16 cellular contexts compared by ENCODE assay signal in the genomic region with DNA sequence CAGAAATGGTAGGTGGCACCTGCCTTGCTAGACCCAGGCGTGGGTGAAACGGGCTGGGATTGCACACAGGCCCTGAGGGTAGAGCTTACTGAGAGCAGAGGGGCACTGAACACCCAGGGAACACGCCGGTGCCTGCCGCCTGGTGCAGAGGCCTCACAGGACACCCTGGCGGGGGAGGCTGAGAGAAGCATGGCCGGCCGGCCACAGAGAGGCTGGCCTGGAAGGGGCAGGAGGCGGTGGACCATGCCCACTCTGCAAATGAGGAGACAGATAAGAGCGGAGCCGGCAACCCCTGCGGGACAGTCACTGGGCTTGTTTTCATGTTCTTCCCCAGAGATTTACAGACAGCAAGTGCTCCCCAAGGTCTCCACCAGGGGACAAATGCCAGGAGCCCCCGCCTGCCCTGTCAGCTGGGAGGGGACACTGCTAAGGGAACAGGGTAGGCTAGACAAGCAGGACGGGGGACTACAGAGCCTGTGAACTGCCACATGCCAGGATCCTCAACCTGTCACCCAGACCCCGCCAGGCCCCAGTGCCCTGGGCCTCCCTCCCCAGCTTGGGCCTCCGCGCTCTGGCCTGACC.
"Had no signal": no experiment of that assay in that cellular context is flagged by ENCODE, and none has a peak within 500 bp of the region (broad histone marks: within the 10 kb centered on the region; RNA-seq: fewer than 3 reads in every experiment).

No MANE protein-coding gene starts in this region.

- H3K4me3 Mint-ChIP-seq: natural killer cell treated with Interleukin-12 subunit alpha and Interleukin-12 subunit beta and Interleukin-15 and Interleukin-18, amount 100 ng/mL, for 72 hours had no signal

- H3K36me3 Mint-ChIP-seq: natural killer cell treated with Interleukin-12 subunit alpha and Interleukin-12 subunit beta and Interleukin-15 and Interleukin-18, amount 100 ng/mL, for 72 hours had no signal

- H3K9me3 ChIP-seq: ascending aorta, gastroesophageal sphincter, left ventricle myocardium inferior, prostate gland, upper lobe of left lung had no signal

- H3K4me1 ChIP-seq: ascending aorta, prostate gland had no signal

- H3K27ac ChIP-seq: ascending aorta, gastroesophageal sphincter, left ventricle myocardium inferior, prostate gland, upper lobe of left lung had no signal

- H3K27me3 ChIP-seq: gastroesophageal sphincter, upper lobe of left lung had no signal

- H3K4me3 ChIP-seq: ascending aorta, gastroesophageal sphincter, left ventricle myocardium inferior, prostate gland, upper lobe of left lung had no signal

- ATAC-seq: activated CD4-positive, CD25-positive, alpha-beta regulatory T cell treated with anti-CD3 and anti-CD28 coated beads, Interleukin-2, amount 50 U/mL, for 24 hours; gastroesophageal sphincter; natural killer cell treated with Interleukin-12 subunit alpha and Interleukin-12 subunit beta and Interleukin-15 and Interleukin-18, amount 100 ng/mL, for 72 hours; right cardiac atrium had no signal

- H3K36me3 ChIP-seq: ascending aorta, gastroesophageal sphincter, left ventricle myocardium inferior, prostate gland, upper lobe of left lung had no signal

- DNase-seq: activated CD4-positive, alpha-beta T cell treated with anti-CD3 and anti-CD28 coated beads, Interleukin-2, amount 50 U/mL, for 1 hour; activated CD8-positive, alpha-beta memory T cell treated with anti-CD3 and anti-CD28 coated beads for 24 hours; islet precursor cell; left ventricle myocardium inferior; right cardiac atrium; small intestine; stimulated activated CD4-positive, alpha-beta T cell treated with anti-CD3 and anti-CD28 coated beads, Interleukin-4, amount 100 ng/mL, for 24 hours; stimulated activated CD8-positive, alpha-beta memory T cell treated with anti-CD3 and anti-CD28 coated beads, Interleukin-4, amount 100 ng/mL, for 48 hours; stimulated activated naive CD4-positive, alpha-beta T cell treated with Interleukin-2 at 50 U/mL for 16 hours; T-helper 9 cell had no signal

- H3K27ac Mint-ChIP-seq: natural killer cell treated with Interleukin-12 subunit alpha and Interleukin-12 subunit beta and Interleukin-15 and Interleukin-18, amount 100 ng/mL, for 72 hours had no signal

- H3K9me3 Mint-ChIP-seq: natural killer cell treated with Interleukin-12 subunit alpha and Interleukin-12 subunit beta and Interleukin-15 and Interleukin-18, amount 100 ng/mL, for 72 hours had no signal
